Comparison of ENCODE assay signal across 1 cellular context in genomic region chr1:12204140-12204539, GRCh38.
TF ChIP-seq lines count a peak whose summit lies in the region.

No MANE protein-coding gene starts in this region.

TF ChIP-seq in GM23338, 12 proteins besides CTCF, POLR2A, EP300 and RAD21 (continued from another document):
- no peak for TF ChIP-seq REST (IDR thresholded peaks at IDR 0.05; ENCODE audit: unreplicated experiment)
- TF ChIP-seq ZNF114 (CRISPR knock-in tag; IDR thresholded peaks at IDR 0.05): no peak
- TF ChIP-seq STAT1 (IDR thresholded peaks at IDR 0.05; ENCODE audit: unreplicated experiment): no peak
- no peak for TF ChIP-seq EZH2phosphoT487 (IDR thresholded peaks at IDR 0.05; ENCODE audit: unreplicated experiment)
- TF ChIP-seq CREB1 (CRISPR knock-in tag; IDR thresholded peaks at IDR 0.05; ENCODE audit: low read depth): no peak
- TF ChIP-seq ZNF462 (CRISPR knock-in tag; IDR thresholded peaks at IDR 0.05): no peak
